ENCODE assay signal across 19 cellular contexts in genomic region chr11:12019867-12020416, GRCh38. TPM values are rescaled to one million over a fixed set of nuclear protein-coding genes. Genes with fewer than 3 reads are reported as not detected.
A peak's percentile ranks its signal among the peaks of the same experiment; 100 is the strongest.
DNase-seq lines count a peak whose midpoint lies in the region; ATAC-seq and TF ChIP-seq lines count a peak whose summit lies in the region.
"Had no signal": no experiment of that assay in that cellular context is flagged by ENCODE, and none has a peak within 500 bp of the region (broad histone marks: within the 10 kb centered on the region; RNA-seq: fewer than 3 reads in every experiment).

No MANE protein-coding gene starts in this region.

- peaks cover 10% of the 10 kb centered on the region for H3K36me3 Mint-ChIP-seq in mesothelial cell of epicardium
- no peaks in the 10 kb centered on the region for H3K36me3 Mint-ChIP-seq in endothelial cell (ENCODE audit: low read depth, unreplicated experiment)

- H3K27me3 Mint-ChIP-seq in mesothelial cell of epicardium (ENCODE audit: low read depth) (no peaks in the 10 kb centered on the region), endothelial cell (ENCODE audit: unreplicated experiment) (no peaks in the 10 kb centered on the region)

- H3K27ac ChIP-seq in fibroblast of lung (ENCODE audit: insufficient read depth, low read length) (no peak overlapping the region), temporal lobe (ENCODE audit: low read depth, low read length) (peak overlapping the region; percentile 58)
- H3K27ac ChIP-seq: brain microvascular endothelial cell had no signal

- H3K9me3 Mint-ChIP-seq in mesothelial cell of epicardium, result peaks cover 23% of the 10 kb centered on the region
- H3K9me3 Mint-ChIP-seq in endothelial cell (ENCODE audit: unreplicated experiment), result peaks cover 5% of the 10 kb centered on the region

- H3K36me3 ChIP-seq in fibroblast of lung (ENCODE audit: control insufficient read depth, insufficient read depth, low read length), result no peaks in the 10 kb centered on the region
- H3K36me3 ChIP-seq: brain microvascular endothelial cell, gastroesophageal sphincter had no signal

- H3K4me3 Mint-ChIP-seq in mesothelial cell of epicardium (no peak overlapping the region), endothelial cell (ENCODE audit: unreplicated experiment) (no peak overlapping the region)
- H3K4me3 Mint-ChIP-seq: activated CD8-positive, alpha-beta T cell treated with anti-CD3 and anti-CD28 coated beads, Interleukin-2, amount 10 ng/mL, durations not matched to agents 7 days and 5 days; B cell; effector memory CD8-positive, alpha-beta T cell; memory B cell had no signal

- no peak overlapping the region for H3K4me3 ChIP-seq in fibroblast of lung (replicated peaks in 1 of 4; ENCODE audit: control extremely low read depth in 1 of 4, insufficient read depth in 1 of 4, low read depth in 3 of 4, low read length in 4 of 4)
- H3K4me3 ChIP-seq: gastroesophageal sphincter had no signal

- no peak overlapping the region for H3K9ac ChIP-seq in fibroblast of lung (ENCODE audit: insufficient read depth, low read length)

- DNase-seq in amniotic epithelial cell (ENCODE audit: low read depth) (peak; percentile 36), fibroblast of lung (ENCODE audit: low read depth in 2 of 2) (peak in 1 of 2 donors; percentile 46), mesothelial cell of epicardium (ENCODE audit: low spot score in 2 of 2, unreplicated experiment in 2 of 2) (no peak), endothelial cell (ENCODE audit: low spot score) (no peak), T-helper 9 cell (no peak)
- DNase-seq: activated CD8-positive, alpha-beta T cell treated with anti-CD3 and anti-CD28 coated beads, Interleukin-2, amount 10 ng/mL, durations not matched to agents 7 days and 5 days; activated effector memory CD4-positive, alpha-beta T cell treated with anti-CD3 and anti-CD28 coated beads, Interleukin-2, amount 50 U/mL, for 16 hours; brain microvascular endothelial cell; effector memory CD8-positive, alpha-beta T cell; GF-D8; NCI-H1694; NCI-H510A treated with DMSO at 0.1 percent for 48 hours; stimulated activated naive CD8-positive, alpha-beta T cell treated with anti-CD3 and anti-CD28 coated beads, Interleukin-15, Interleukin-2, amounts not matched to agents 100 U/mL and 50 U/mL, for 24 hours had no signal

- no peak for TF ChIP-seq CTCF in fibroblast of lung (conservative IDR thresholded peaks at IDR 0.05 in 1 of 2, IDR thresholded peaks at IDR 0.05 in 1 of 2; ENCODE audit: low read depth in 1 of 2, low read length in 2 of 2)
- TF ChIP-seq CTCF in mesothelial cell of epicardium (IDR thresholded peaks at IDR 0.05; ENCODE audit: unreplicated experiment), result no peak
- TF ChIP-seq CTCF in endothelial cell (IDR thresholded peaks at IDR 0.05; ENCODE audit: unreplicated experiment), result no peak

- no peak for ATAC-seq in GM18858 (IDR thresholded peaks at IDR 0.05; ENCODE audit: unreplicated experiment)
- ATAC-seq: activated CD8-positive, alpha-beta T cell treated with anti-CD3 and anti-CD28 coated beads, Interleukin-2, amount 10 ng/mL, durations not matched to agents 7 days and 5 days; effector memory CD8-positive, alpha-beta T cell; stimulated activated naive CD8-positive, alpha-beta T cell treated with anti-CD3 and anti-CD28 coated beads, Interleukin-15, Interleukin-2, amounts not matched to agents 100 U/mL and 50 U/mL, for 24 hours had no signal

- H2AFZ ChIP-seq in fibroblast of lung (ENCODE audit: low read length), result no peak overlapping the region

- H3K4me1 Mint-ChIP-seq in mesothelial cell of epicardium (peaks cover 19% of the 10 kb centered on the region), endothelial cell (ENCODE audit: unreplicated experiment) (no peaks in the 10 kb centered on the region)
- H3K4me1 Mint-ChIP-seq: B cell, memory B cell had no signal

- no peaks in the 10 kb centered on the region for H3K9me3 ChIP-seq in fibroblast of lung (ENCODE audit: control insufficient read depth, insufficient read depth, low read depth, low read length)
- H3K9me3 ChIP-seq: gastroesophageal sphincter had no signal

- H3K4me2 ChIP-seq in fibroblast of lung (ENCODE audit: extremely low read depth, insufficient read depth, low read length), result peak overlapping the region; percentile 46

- no peaks in the 10 kb centered on the region for H3K27me3 ChIP-seq in fibroblast of lung (ENCODE audit: control insufficient read depth, insufficient read depth, low read length)
- H3K27me3 ChIP-seq: brain microvascular endothelial cell, gastroesophageal sphincter had no signal

- no peaks in the 10 kb centered on the region for H3K79me2 ChIP-seq in fibroblast of lung (ENCODE audit: control insufficient read depth, insufficient read depth, low read length)

- H3K27ac Mint-ChIP-seq in mesothelial cell of epicardium (peak overlapping the region; percentile 59), endothelial cell (ENCODE audit: unreplicated experiment) (no peak overlapping the region)
- H3K27ac Mint-ChIP-seq: activated CD8-positive, alpha-beta T cell treated with anti-CD3 and anti-CD28 coated beads, Interleukin-2, amount 10 ng/mL, durations not matched to agents 7 days and 5 days; B cell; effector memory CD8-positive, alpha-beta T cell; memory B cell had no signal

- no peaks in the 10 kb centered on the region for H3K4me1 ChIP-seq in fibroblast of lung (ENCODE audit: control insufficient read depth, extremely low read depth, insufficient read depth, low read length)

- no peaks in the 10 kb centered on the region for H4K20me1 ChIP-seq in fibroblast of lung (ENCODE audit: control insufficient read depth, extremely low read depth, insufficient read depth, low read length)

RNA-seq across cellular contexts. Expression of gene DKK3, which starts 11.5 kb away (rescaled TPM):
- total RNA-seq in fibroblast of lung (387 and 1,064 TPM in 2 replicates), mesothelial cell of epicardium (29.5 to 30.0 TPM (median 29.7 TPM) in 3 replicates), temporal lobe (197 TPM), endothelial cell (ENCODE audit: unreplicated experiment) (8.4 TPM)
- 1,283 and 1,566 TPM in 2 replicates for polyA plus RNA-seq in fibroblast of lung
- polyA plus RNA-seq in fibroblast of lung (2012), result 748 and 845 TPM in 2 replicates
- 440 and 622 TPM in 2 replicates for polyA minus RNA-seq in fibroblast of lung (ENCODE audit: low replicate concordance)
- total RNA-seq: B cell, HT-29 had no signal
